25 cellular contexts compared by ENCODE assay signal in the genomic region with DNA sequence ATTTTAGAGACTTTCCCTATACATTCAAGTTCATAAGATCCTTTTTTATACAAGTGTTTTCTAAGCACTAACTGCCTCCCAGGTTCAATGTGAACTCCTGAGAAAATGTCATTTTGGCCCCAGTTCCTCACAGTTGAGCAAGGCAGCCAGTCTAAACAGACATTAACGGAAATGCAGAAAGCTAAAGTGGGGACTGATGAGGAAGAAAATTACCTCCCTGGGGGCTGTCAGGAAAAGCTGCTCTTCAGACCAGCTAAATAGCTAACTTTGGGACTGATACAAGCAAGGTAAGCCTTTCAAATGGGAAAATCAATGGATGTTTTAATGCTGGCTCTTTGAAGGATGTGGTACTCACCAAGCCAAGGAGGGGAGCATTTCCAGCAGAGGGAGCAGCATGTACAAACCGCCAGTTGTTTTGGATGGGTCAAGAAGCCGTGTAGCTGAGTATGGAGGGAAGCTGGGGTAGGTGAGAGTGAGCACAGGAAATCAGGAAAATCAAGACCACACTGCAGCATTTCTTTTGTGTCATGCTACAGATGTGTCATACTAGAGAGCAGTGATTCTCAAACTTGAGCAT.
A peak's percentile ranks its signal among the peaks of the same experiment; 100 is the strongest.
DNase-seq lines count a peak whose midpoint lies in the region; ATAC-seq and TF ChIP-seq lines count a peak whose summit lies in the region.
"Had no signal": no experiment of that assay in that cellular context is flagged by ENCODE, and none has a peak within 500 bp of the region (broad histone marks: within the 10 kb centered on the region; RNA-seq: fewer than 3 reads in every experiment).

No MANE protein-coding gene starts in this region.

- H3K27me3 ChIP-seq in GM23338 (ENCODE audit: insufficient read depth): no peaks in the 10 kb centered on the region
- H3K27me3 ChIP-seq in Karpas-422 (ENCODE audit: low read length): no peaks in the 10 kb centered on the region
- no peaks in the 10 kb centered on the region for H3K27me3 ChIP-seq in iPS DF 6.9 (ENCODE audit: control insufficient read depth, insufficient read depth, low read length)

- intact Hi-C loops in Calu3 (cut with micrococcal nuclease; ENCODE audit: unreplicated experiment): no loop called here

- peaks cover 15% of the 10 kb centered on the region for H3K36me3 Mint-ChIP-seq in GM23338 (ENCODE audit: low read depth)
- no peaks in the 10 kb centered on the region for H3K36me3 Mint-ChIP-seq in WTC11
- no peaks in the 10 kb centered on the region for H3K36me3 Mint-ChIP-seq in Calu3 (ENCODE audit: insufficient read depth, unreplicated experiment)
- no peaks in the 10 kb centered on the region for H3K36me3 Mint-ChIP-seq in T-helper 2 cell treated with Interferon-gamma antibody and Interleukin-4, amounts not matched to agents 5 μg/mL and 100 μg/mL, for 36 hours (ENCODE audit: low read depth)
- no peaks in the 10 kb centered on the region for H3K36me3 Mint-ChIP-seq in T-helper 17 cell (ENCODE audit: low read depth)
- H3K36me3 Mint-ChIP-seq: CD14-positive monocyte had no signal

- H3K27ac Mint-ChIP-seq in GM23338 (no peak overlapping the region), WTC11 (no peak overlapping the region), Calu3 (ENCODE audit: unreplicated experiment) (no peak overlapping the region), T-helper 17 cell (no peak overlapping the region)
- no peak overlapping the region for H3K27ac Mint-ChIP-seq in T-helper 2 cell treated with Interferon-gamma antibody and Interleukin-4, amounts not matched to agents 5 μg/mL and 100 μg/mL, for 36 hours
- H3K27ac Mint-ChIP-seq: B cell, CD14-positive monocyte had no signal

- H3K4me1 Mint-ChIP-seq in GM23338: peaks cover 3% of the 10 kb centered on the region; the same call in 1 of the 3 replicates
- H3K4me1 Mint-ChIP-seq in WTC11: peaks cover 19% of the 10 kb centered on the region
- H3K4me1 Mint-ChIP-seq in Calu3 (ENCODE audit: low read depth, unreplicated experiment): no peaks in the 10 kb centered on the region
- H3K4me1 Mint-ChIP-seq in T-helper 2 cell treated with Interferon-gamma antibody and Interleukin-4, amounts not matched to agents 5 μg/mL and 100 μg/mL, for 36 hours (ENCODE audit: low read depth): no peaks in the 10 kb centered on the region
- no peaks in the 10 kb centered on the region for H3K4me1 Mint-ChIP-seq in T-helper 17 cell
- H3K4me1 Mint-ChIP-seq: B cell, CD14-positive monocyte had no signal

- H3K36me3 ChIP-seq in GM23338 (ENCODE audit: insufficient read depth): no peaks in the 10 kb centered on the region
- no peaks in the 10 kb centered on the region for H3K36me3 ChIP-seq in Karpas-422 (ENCODE audit: insufficient read depth, low read length)
- H3K36me3 ChIP-seq in iPS DF 6.9 (ENCODE audit: control insufficient read depth, insufficient read depth, low read length): no peaks in the 10 kb centered on the region

- no peak overlapping the region for H3K9ac ChIP-seq in Karpas-422 (ENCODE audit: low read length)

- H3K27me3 Mint-ChIP-seq in GM23338 (ENCODE audit: insufficient read depth, low read depth, poor library complexity): peaks cover 2% of the 10 kb centered on the region
- H3K27me3 Mint-ChIP-seq in WTC11 (ENCODE audit: low read depth): peaks cover 2% of the 10 kb centered on the region; the same call in 1 of the 2 replicates
- H3K27me3 Mint-ChIP-seq in Calu3 (ENCODE audit: unreplicated experiment): no peaks in the 10 kb centered on the region
- no peaks in the 10 kb centered on the region for H3K27me3 Mint-ChIP-seq in T-helper 2 cell treated with Interferon-gamma antibody and Interleukin-4, amounts not matched to agents 5 μg/mL and 100 μg/mL, for 36 hours (ENCODE audit: low read depth)
- H3K27me3 Mint-ChIP-seq in T-helper 17 cell: peaks cover 6% of the 10 kb centered on the region

- DNase-seq in GM23338 (ENCODE audit: low spot score) (peak; percentile 42), Karpas-422 (peak; percentile 5), WTC11 (ENCODE audit: low spot score) (no peak), iPS DF 6.9 (ENCODE audit: low read depth, low spot score) (peak; percentile 20), Calu3 (no peak), NAMALWA (ENCODE audit: low spot score) (no peak), T-helper 17 cell (no peak)
- DNase-seq in T-helper 2 cell treated with Interferon-gamma antibody and Interleukin-4, amounts not matched to agents 5 μg/mL and 100 μg/mL, for 36 hours (ENCODE audit: low spot score): no peak
- DNase-seq: EL, HCEC 1CT, MM.1S, NCI-H1092, NCI-H1436, NCI-H187 treated with DMSO at 0.1 percent for 48 hours, NCI-H2107, NCI-H2227 treated with DMSO at 0.1 percent for 48 hours, NCI-H510A, NCI-H774, PC-3, SHP77, SW 1271 had no signal

- no peak overlapping the region for H3K27ac ChIP-seq in GM23338 (ENCODE audit: low read depth)
- no peak overlapping the region for H3K27ac ChIP-seq in Karpas-422 (ENCODE audit: low read length)
- no peak overlapping the region for H3K27ac ChIP-seq in iPS DF 6.9 (ENCODE audit: low read length)
- H3K27ac ChIP-seq: A549, SK-N-MC had no signal

- POLR2A ChIA-PET in WTC11 (lab: Charles Lee): no interaction called here

- no peaks in the 10 kb centered on the region for H4K20me1 ChIP-seq in GM23338 (replicated peaks; ENCODE audit: insufficient read depth)
- H4K20me1 ChIP-seq in Karpas-422 (ENCODE audit: insufficient read depth, low read depth, low read length): no peaks in the 10 kb centered on the region

- BruUV-seq in Calu3 (replicated peaks; lab: Mats Ljungman, UMichigan): no TSS peak

- WGBS in iPS DF 6.9 (ENCODE audit: insufficient coverage, insufficient read length): no CpG with 5 or more reads among the region's 3 CpGs

- CTCF ChIA-PET in WTC11 (lab: Charles Lee) (interaction anchor here (0.7 to 3.2 kb wide), 9 partner anchors 10 to 90 kb away, joined by 3 to 24 read pairs (median 3); no protein-coding TSS in a partner anchor), Calu3 (lab: Charles Lee) (interaction anchor here (0.9 kb wide), 1 partner anchor 15 kb away, joined by 3 read pairs; no protein-coding TSS in a partner anchor)

- no peak overlapping the region for H3K4me3 Mint-ChIP-seq in GM23338
- H3K4me3 Mint-ChIP-seq in WTC11: no peak overlapping the region
- H3K4me3 Mint-ChIP-seq in Calu3 (ENCODE audit: low read depth, unreplicated experiment): no peak overlapping the region
- no peak overlapping the region for H3K4me3 Mint-ChIP-seq in T-helper 2 cell treated with Interferon-gamma antibody and Interleukin-4, amounts not matched to agents 5 μg/mL and 100 μg/mL, for 36 hours
- no peak overlapping the region for H3K4me3 Mint-ChIP-seq in T-helper 17 cell
- H3K4me3 Mint-ChIP-seq: B cell, CD14-positive monocyte had no signal

- H2AFZ ChIP-seq in GM23338: peak overlapping the region; percentile 78; the same call in 1 of the 2 replicates
- no peak overlapping the region for H2AFZ ChIP-seq in Karpas-422 (ENCODE audit: low read length)

- H3K79me2 ChIP-seq in GM23338 (replicated peaks; ENCODE audit: insufficient read depth) (no peaks in the 10 kb centered on the region), Karpas-422 (ENCODE audit: low read length) (no peaks in the 10 kb centered on the region)

- peaks cover 6% of the 10 kb centered on the region; the same call in 1 of the 2 replicates for H3K9me2 ChIP-seq in GM23338 (ENCODE audit: insufficient read depth)
- no peaks in the 10 kb centered on the region for H3K9me2 ChIP-seq in Karpas-422 (replicated peaks; ENCODE audit: insufficient read depth, low read length)

- ATAC-seq in GM23338 (no peak), WTC11 (peak; percentile 69), T-helper 17 cell (no peak)
- ATAC-seq: PC-3 had no signal

- H3K4me2 ChIP-seq in GM23338 (peak overlapping the region; percentile 57), Karpas-422 (ENCODE audit: low read depth, low read length, poor library complexity, severe bottlenecking) (no peak overlapping the region)
- H3K4me2 ChIP-seq: A549 had no signal

- H3K9me3 ChIP-seq in Karpas-422 (ENCODE audit: low read length) (no peaks in the 10 kb centered on the region), iPS DF 6.9 (ENCODE audit: control insufficient read depth, insufficient read depth, low read length) (no peaks in the 10 kb centered on the region), T-helper 17 cell (ENCODE audit: control insufficient read depth, low read length, poor library complexity, severe bottlenecking) (no peaks in the 10 kb centered on the region)
- H3K9me3 ChIP-seq: A549 had no signal

- TF ChIP-seq CTCF in GM23338 (conservative IDR thresholded peaks at IDR 0.05; ENCODE audit: low read depth in 2 of 2) (peak in 1 of 2 experiments; percentile 31; a peak in 2 of 4 replicates), WTC11 (IDR thresholded peaks at IDR 0.05) (no peak), Calu3 (IDR thresholded peaks at IDR 0.05; ENCODE audit: unreplicated experiment) (no peak)

- H3K4me3 ChIP-seq in GM23338 (no peak overlapping the region), Karpas-422 (ENCODE audit: low read length) (no peak overlapping the region), iPS DF 6.9 (ENCODE audit: low read length) (no peak overlapping the region)
- H3K4me3 ChIP-seq: A549, SK-N-MC had no signal

- H3K9me3 Mint-ChIP-seq in GM23338 (peaks cover 83% of the 10 kb centered on the region), WTC11 (no peaks in the 10 kb centered on the region; the same call in 1 of the 2 replicates), Calu3 (ENCODE audit: low read depth, unreplicated experiment) (no peaks in the 10 kb centered on the region)
- no peaks in the 10 kb centered on the region for H3K9me3 Mint-ChIP-seq in T-helper 2 cell treated with Interferon-gamma antibody and Interleukin-4, amounts not matched to agents 5 μg/mL and 100 μg/mL, for 36 hours

- H3K4me1 ChIP-seq in GM23338 (ENCODE audit: insufficient read depth) (peaks cover 10% of the 10 kb centered on the region), Karpas-422 (ENCODE audit: low read length) (no peaks in the 10 kb centered on the region), iPS DF 6.9 (ENCODE audit: control insufficient read depth, insufficient read depth, low read length) (no peaks in the 10 kb centered on the region; the same call in 1 of the 2 replicates)
- H3K4me1 ChIP-seq: A549 had no signal

- no peaks in the 10 kb centered on the region for H3F3A ChIP-seq in GM23338 (replicated peaks; ENCODE audit: low read depth)

Comparison
In these comparisons a context has a peak if more than half of its experiments do, and no peak if none do; other contexts are left out.
1. DNase-seq: peak in GM23338 (single experiment), Karpas-422 (single experiment) and iPS DF 6.9 (single experiment); none in WTC11 (single experiment), Calu3 (single experiment), NAMALWA (single experiment), T-helper 2 cell treated with Interferon-gamma antibody and Interleukin-4, amounts not matched to agents 5 μg/mL and 100 μg/mL, for 36 hours (single experiment) and T-helper 17 cell (0 of 3).